8 cellular contexts compared by ENCODE assay signal in the genomic region with DNA sequence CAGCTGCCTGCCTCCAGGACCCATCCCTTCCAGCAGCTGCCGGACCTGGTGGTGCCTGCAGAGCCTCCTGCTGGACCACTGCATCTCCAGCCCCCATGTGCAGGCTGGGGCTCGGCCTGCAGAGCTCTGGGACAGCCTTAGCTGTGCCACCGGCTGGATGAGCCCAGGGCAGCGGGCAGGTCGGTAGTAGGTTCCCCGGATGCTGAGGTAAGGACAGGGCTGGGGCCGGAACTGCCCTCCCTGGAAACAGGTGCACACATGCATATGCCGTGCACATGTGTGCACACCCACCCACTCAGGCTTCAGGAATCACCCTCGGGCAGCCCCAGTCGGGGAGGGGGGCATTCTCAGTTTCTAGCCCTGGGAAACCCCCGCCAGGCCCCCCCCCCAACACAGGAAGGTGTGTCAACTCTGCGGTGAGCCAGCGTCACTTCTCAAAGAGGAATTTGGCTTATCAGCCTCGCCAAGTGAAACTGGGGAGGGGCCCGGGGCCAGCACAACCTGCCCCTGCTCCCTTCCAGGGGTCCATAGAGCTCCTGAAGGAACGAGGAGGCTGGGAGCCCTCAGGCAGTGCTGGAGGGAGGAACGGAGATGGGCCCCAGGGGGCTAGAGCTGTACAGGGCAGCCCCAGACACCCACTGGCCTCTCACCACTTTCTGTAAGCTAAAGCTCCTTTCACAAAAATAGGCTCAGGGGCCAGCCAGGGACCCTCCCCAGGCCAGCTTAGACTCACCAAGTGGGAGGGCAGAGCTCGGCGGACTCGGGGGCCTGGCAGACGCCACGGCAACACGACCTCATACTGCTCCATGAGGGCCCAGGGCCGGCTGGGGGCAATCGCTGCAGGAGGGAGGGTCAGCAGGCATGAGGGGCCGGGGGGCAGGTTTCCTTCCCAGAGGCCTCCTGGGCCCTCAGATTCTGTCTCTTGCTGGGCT. TPM values are rescaled to one million over a fixed set of nuclear protein-coding genes. Genes with fewer than 3 reads are reported as not detected.
DNase-seq lines count a peak whose midpoint lies in the region; ATAC-seq and TF ChIP-seq lines count a peak whose summit lies in the region.

No MANE protein-coding gene starts in this region.

- DNase-seq in Panc1 (ENCODE audit: low read depth, low spot score) = no peak
- peak; percentile 67 for DNase-seq in activated gamma-delta T cell (lab: John Stamatoyannopoulos, UW)
- no peak for DNase-seq in retinal pigment epithelial cell (ENCODE audit: low read depth)
- no peak for DNase-seq in NCI-H2081 (lab: John Stamatoyannopoulos, UW)
- no peak for DNase-seq in NCI-H345 (lab: John Stamatoyannopoulos, UW)
- no peak for DNase-seq in epidermal melanocyte (ENCODE audit: insufficient read length, low spot score)

- BruUV-seq in Panc1 (replicated peaks; lab: Mats Ljungman, UMichigan) = no TSS peak

- TF ChIP-seq POLR2A in GM18526 (IDR thresholded peaks at IDR 0.05; ENCODE audit: extremely low read depth, insufficient read length) = peak; percentile 55

- H3K36me3 ChIP-seq in Panc1 (ENCODE audit: control insufficient read depth, insufficient read depth, low read length) = no peaks in the 10 kb centered on the region

- in situ Hi-C loops in Panc1 (cut with HindIII; ENCODE audit: low pct_unique_long_range_greater_than_20kb, low sequenced_read_pairs) = no loop called here

- H3K9me3 ChIP-seq in Panc1 (ENCODE audit: control insufficient read depth, insufficient read depth, low read depth, low read length) = no peaks in the 10 kb centered on the region

- no peak overlapping the region for H3K4me3 ChIP-seq in Panc1 (ENCODE audit: low read depth in 2 of 2, low read length in 2 of 2)
- H3K4me3 ChIP-seq in retinal pigment epithelial cell (ENCODE audit: low read length) = peak overlapping the region; percentile 31

- H3K27me3 ChIP-seq in Panc1 (ENCODE audit: control insufficient read depth, insufficient read depth, low read length) = no peaks in the 10 kb centered on the region

- CTCF ChIA-PET in Panc1 (lab: Charles Lee) = interaction anchor here (0.5 to 1.6 kb wide), 3 partner anchors 18 to 1525 kb away, joined by 3 to 5 read pairs (median 3); no protein-coding TSS in a partner anchor

- intact Hi-C loops in Panc1 (cut with micrococcal nuclease; ENCODE audit: unreplicated experiment) = no loop called here

- TF ChIP-seq CTCF in Panc1 (IDR thresholded peaks at IDR 0.05) (no peak), retinal pigment epithelial cell (conservative IDR thresholded peaks at IDR 0.05; ENCODE audit: low read depth, low read length) (no peak)

- H3K4me1 ChIP-seq in Panc1 (ENCODE audit: control insufficient read depth, insufficient read depth, low read length) = peaks cover 44% of the 10 kb centered on the region

- peak; percentile 52 for ATAC-seq in HG02852 (IDR thresholded peaks at IDR 0.05; ENCODE audit: unreplicated experiment)
- ATAC-seq in Panc1 = peak; percentile 47

- POLR2A ChIA-PET in Panc1 (lab: Charles Lee) = interaction anchor here (0.5 to 0.7 kb wide), 2 partner anchors 11 to 803 kb away, joined by 3 to 8 read pairs; no protein-coding TSS in a partner anchor

- no peak overlapping the region for H3K27ac ChIP-seq in Panc1 (ENCODE audit: low read length)

RNA-seq across cellular contexts. Expression of gene ADAM8, which starts 1.7 kb away (rescaled TPM):
- 3.7 TPM for total RNA-seq in Panc1 (2021; ENCODE audit: unreplicated experiment)
- 3.1 TPM for polyA plus RNA-seq in Panc1 (2012; ENCODE audit: insufficient read length)

RNA-seq across cellular contexts. Expression of gene TUBGCP2, which starts 33.7 kb away (rescaled TPM):
- total RNA-seq in Panc1 (2021; ENCODE audit: unreplicated experiment) = 93.7 TPM
- 85.4 TPM for polyA plus RNA-seq in Panc1 (2012; ENCODE audit: insufficient read length)

RNA-seq across cellular contexts. Expression of gene ZNF511, which starts 33.7 kb away (rescaled TPM):
- 93.8 TPM for total RNA-seq in Panc1 (2021; ENCODE audit: unreplicated experiment)
- polyA plus RNA-seq in Panc1 (2012; ENCODE audit: insufficient read length) = 99.8 TPM

RNA-seq across cellular contexts. Expression of gene VENTX, which starts 37.4 kb away (rescaled TPM):
- total RNA-seq in Panc1 (2021; ENCODE audit: unreplicated experiment) = not detected
- polyA plus RNA-seq in Panc1 (2012; ENCODE audit: insufficient read length) = not detected

RNA-seq across cellular contexts. Expression of gene UTF1, which starts 45.0 kb away (rescaled TPM):
- not detected for total RNA-seq in Panc1 (2021; ENCODE audit: unreplicated experiment)
- not detected for polyA plus RNA-seq in Panc1 (2012; ENCODE audit: insufficient read length)
